In the genomic region with DNA sequence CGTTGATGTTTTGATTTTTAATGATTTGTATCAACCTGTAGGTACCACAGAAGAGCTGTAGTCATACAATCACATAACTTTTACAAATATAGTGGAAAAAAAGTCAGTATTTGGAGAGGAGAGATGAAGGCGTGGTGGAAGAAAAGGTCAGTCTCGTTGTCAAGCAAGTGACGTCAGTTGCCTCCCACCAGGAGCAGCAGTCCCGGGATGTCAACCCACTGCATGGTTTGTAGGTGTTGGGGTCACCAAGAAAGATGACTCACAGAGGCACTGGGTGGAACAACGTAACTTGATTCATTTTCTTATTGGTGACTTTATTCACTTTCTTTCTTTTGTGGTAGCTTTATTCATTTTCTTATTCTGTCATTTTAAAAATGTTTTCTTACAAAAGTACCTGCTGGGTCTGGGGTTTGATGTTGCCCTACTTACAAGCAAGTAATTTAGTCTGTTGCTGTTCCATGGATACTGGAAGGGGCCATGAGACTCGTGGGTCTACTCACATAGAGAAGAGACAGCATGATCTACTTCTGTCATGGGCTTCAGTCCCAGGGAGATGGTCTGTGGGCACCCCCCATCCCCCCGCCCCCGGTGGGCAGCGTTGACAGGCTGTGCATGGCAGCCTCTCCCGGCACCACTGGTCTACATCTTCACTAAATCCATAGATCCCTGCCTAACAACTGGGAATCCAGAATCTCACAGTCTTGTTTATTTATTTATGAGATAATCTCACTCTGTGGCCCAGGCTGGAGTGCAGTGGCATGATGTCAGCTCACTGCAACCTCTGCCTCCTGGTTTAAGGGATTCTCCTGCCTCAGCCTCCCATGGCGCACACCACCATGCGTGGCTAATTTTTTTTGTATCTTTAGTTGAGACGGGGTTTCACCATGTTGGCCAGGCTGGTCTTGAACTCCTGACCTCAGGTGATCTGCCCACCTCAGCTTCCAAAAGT, we compare ENCODE assay signal across 1 cellular context.
TF ChIP-seq lines count a peak whose summit lies in the region.

No MANE protein-coding gene starts in this region.

TF ChIP-seq in K562, 482 proteins besides CTCF, POLR2A, EP300 and RAD21 (continued from another document):
- TF ChIP-seq, protein P1, sequence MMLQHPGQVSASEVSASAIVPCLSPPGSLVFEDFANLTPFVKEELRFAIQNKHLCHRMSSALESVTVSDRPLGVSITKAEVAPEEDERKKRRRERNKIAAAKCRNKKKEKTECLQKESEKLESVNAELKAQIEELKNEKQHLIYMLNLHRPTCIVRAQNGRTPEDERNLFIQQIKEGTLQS (IDR thresholded peaks at IDR 0.05) = peak; percentile 24; the same call in 1 of the 2 replicates
- TF ChIP-seq, protein P1 (CRISPR knock-in tag; conservative IDR thresholded peaks at IDR 0.05) = no peak
- TF ChIP-seq FOXJ2 (tag; IDR thresholded peaks at IDR 0.05) = 0 out of 2 replicates have a peak, but pooled peaks have one; percentile 28
- no peak for TF ChIP-seq ZNF212 (CRISPR knock-in tag; IDR thresholded peaks at IDR 0.05)
- TF ChIP-seq TOE1 (IDR thresholded peaks at IDR 0.05; ENCODE audit: borderline replicate concordance) = no peak
- TF ChIP-seq TOE1 (CRISPR knock-in tag; IDR thresholded peaks at IDR 0.05; ENCODE audit: borderline replicate concordance, low read depth) = no peak
- TF ChIP-seq, protein P2, sequence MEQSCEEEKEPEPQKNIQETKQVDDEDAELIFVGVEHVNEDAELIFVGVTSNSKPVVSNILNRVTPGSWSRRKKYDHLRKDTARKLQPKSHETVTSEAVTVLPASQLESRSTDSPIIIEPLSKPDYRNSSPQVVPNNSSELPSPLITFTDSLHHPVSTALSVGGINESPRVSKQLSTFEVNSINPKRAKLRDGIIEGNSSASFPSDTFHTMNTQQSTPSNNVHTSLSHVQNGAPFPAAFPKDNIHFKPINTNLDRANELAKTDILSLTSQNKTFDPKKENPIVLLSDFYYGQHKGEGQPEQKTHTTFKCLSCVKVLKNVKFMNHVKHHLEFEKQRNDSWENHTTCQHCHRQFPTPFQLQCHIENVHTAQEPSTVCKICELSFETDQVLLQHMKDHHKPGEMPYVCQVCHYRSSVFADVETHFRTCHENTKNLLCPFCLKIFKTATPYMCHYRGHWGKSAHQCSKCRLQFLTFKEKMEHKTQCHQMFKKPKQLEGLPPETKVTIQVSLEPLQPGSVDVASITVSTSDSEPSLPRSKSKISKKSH (CRISPR knock-in tag; IDR thresholded peaks at IDR 0.05) = no peak
- no peak for TF ChIP-seq NR2C2 (CRISPR knock-in tag; IDR thresholded peaks at IDR 0.05)
- TF ChIP-seq NR2C2 (tag; IDR thresholded peaks at IDR 0.05) = no peak
- 0 out of 2 replicates have a peak, but pooled peaks have one; percentile 13 for TF ChIP-seq POLR2G (IDR thresholded peaks at IDR 0.05; ENCODE audit: low read depth, low read length)
- 0 out of 2 replicates have a peak, but pooled peaks have one; percentile 8 for TF ChIP-seq SUPT5H (IDR thresholded peaks at IDR 0.05)
- no peak for TF ChIP-seq STAT5B (CRISPR knock-in tag; IDR thresholded peaks at IDR 0.05)
- TF ChIP-seq, protein P3, sequence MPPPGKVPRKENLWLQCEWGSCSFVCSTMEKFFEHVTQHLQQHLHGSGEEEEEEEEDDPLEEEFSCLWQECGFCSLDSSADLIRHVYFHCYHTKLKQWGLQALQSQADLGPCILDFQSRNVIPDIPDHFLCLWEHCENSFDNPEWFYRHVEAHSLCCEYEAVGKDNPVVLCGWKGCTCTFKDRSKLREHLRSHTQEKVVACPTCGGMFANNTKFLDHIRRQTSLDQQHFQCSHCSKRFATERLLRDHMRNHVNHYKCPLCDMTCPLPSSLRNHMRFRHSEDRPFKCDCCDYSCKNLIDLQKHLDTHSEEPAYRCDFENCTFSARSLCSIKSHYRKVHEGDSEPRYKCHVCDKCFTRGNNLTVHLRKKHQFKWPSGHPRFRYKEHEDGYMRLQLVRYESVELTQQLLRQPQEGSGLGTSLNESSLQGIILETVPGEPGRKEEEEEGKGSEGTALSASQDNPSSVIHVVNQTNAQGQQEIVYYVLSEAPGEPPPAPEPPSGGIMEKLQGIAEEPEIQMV (tag; conservative IDR thresholded peaks at IDR 0.05; ENCODE audit: low read depth) = no peak
- no peak for TF ChIP-seq PML (IDR thresholded peaks at IDR 0.05; ENCODE audit: low read length)
- TF ChIP-seq ELF4 (CRISPR knock-in tag; IDR thresholded peaks at IDR 0.05) = 0 out of 2 replicates have a peak, but pooled peaks have one; percentile 11
- no peak for TF ChIP-seq NR2C1 (IDR thresholded peaks at IDR 0.05)
- no peak for TF ChIP-seq NR2C1 (tag; IDR thresholded peaks at IDR 0.05)
- TF ChIP-seq BDP1 (IDR thresholded peaks at IDR 0.05; ENCODE audit: insufficient read depth, insufficient read length) = no peak
- TF ChIP-seq, protein P4, sequence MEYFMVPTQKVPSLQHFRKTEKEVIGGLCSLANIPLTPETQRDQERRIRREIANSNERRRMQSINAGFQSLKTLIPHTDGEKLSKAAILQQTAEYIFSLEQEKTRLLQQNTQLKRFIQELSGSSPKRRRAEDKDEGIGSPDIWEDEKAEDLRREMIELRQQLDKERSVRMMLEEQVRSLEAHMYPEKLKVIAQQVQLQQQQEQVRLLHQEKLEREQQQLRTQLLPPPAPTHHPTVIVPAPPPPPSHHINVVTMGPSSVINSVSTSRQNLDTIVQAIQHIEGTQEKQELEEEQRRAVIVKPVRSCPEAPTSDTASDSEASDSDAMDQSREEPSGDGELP (CRISPR knock-in tag; IDR thresholded peaks at IDR 0.05; ENCODE audit: borderline replicate concordance) = no peak
- TF ChIP-seq ATF7 (IDR thresholded peaks at IDR 0.05) = peak; percentile 42
- no peak for TF ChIP-seq SMC3 (conservative IDR thresholded peaks at IDR 0.05; ENCODE audit: insufficient read depth, low read depth, low read length)
- TF ChIP-seq MCM2 (IDR thresholded peaks at IDR 0.05; ENCODE audit: low read depth) = no peak
- TF ChIP-seq SREBF1 (IDR thresholded peaks at IDR 0.05; ENCODE audit: borderline replicate concordance, low read depth, low read length) = no peak
- TF ChIP-seq SRSF9 (IDR thresholded peaks at IDR 0.05; ENCODE audit: borderline replicate concordance, low read depth, low read length) = no peak
- no peak for TF ChIP-seq FOXM1 (IDR thresholded peaks at IDR 0.05; ENCODE audit: low read depth)
- no peak for TF ChIP-seq FOXM1 (CRISPR knock-in tag; IDR thresholded peaks at IDR 0.05; ENCODE audit: low read depth)
- TF ChIP-seq JUND (IDR thresholded peaks at IDR 0.05; ENCODE audit: borderline replicate concordance, low read depth, low read length) = peak; percentile 3; the same call in 1 of the 2 replicates
- TF ChIP-seq JUND (tag; IDR thresholded peaks at IDR 0.05; ENCODE audit: borderline replicate concordance, low read depth, low read length) = no peak
- no peak for TF ChIP-seq POLR2AphosphoS5 (IDR thresholded peaks at IDR 0.05; ENCODE audit: control insufficient read depth, insufficient read depth, low read depth, low read length)
- TF ChIP-seq, protein P5, sequence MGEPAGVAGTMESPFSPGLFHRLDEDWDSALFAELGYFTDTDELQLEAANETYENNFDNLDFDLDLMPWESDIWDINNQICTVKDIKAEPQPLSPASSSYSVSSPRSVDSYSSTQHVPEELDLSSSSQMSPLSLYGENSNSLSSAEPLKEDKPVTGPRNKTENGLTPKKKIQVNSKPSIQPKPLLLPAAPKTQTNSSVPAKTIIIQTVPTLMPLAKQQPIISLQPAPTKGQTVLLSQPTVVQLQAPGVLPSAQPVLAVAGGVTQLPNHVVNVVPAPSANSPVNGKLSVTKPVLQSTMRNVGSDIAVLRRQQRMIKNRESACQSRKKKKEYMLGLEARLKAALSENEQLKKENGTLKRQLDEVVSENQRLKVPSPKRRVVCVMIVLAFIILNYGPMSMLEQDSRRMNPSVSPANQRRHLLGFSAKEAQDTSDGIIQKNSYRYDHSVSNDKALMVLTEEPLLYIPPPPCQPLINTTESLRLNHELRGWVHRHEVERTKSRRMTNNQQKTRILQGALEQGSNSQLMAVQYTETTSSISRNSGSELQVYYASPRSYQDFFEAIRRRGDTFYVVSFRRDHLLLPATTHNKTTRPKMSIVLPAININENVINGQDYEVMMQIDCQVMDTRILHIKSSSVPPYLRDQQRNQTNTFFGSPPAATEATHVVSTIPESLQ (CRISPR knock-in tag; IDR thresholded peaks at IDR 0.05) = no peak
